24 cellular contexts compared by ENCODE assay signal in the genomic region with DNA sequence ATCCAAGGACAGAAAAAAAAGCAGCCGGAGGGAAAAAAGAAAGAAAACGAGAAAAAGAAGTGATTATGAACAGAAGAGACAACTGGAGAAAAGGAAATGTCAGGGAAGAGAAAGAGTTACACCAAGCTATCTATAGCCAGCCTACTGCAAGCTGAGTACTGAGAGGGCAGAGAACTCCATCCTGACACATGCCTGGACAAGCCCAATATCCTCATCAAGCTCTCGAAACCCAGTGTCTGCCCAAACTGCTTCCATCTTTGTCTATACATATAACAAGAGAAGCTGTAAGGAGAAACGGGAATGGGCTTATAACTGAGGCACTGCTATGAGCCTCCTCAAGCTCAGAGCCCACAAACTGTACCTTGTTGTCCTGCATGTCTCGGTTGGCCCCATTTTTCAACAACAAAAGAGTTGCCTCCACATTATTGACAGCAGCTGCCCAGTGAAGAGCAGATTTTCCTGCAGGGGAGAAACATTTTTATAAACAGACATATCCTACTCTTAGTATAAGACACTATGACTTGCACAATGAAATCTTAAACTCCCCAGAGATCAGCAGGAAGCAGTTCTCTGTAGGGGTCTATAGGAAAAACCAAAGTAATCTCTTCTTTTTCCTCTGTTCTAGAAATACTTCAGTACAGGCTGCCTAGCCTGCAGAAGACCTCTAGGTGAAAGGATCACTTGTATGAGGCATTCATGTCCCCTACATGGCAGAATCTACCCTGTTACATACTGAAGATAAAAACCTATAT. TPM values are rescaled to one million over a fixed set of nuclear protein-coding genes. Genes with fewer than 3 reads are reported as not detected.
DNase-seq lines count a peak whose midpoint lies in the region; ATAC-seq and TF ChIP-seq lines count a peak whose summit lies in the region.
"Had no signal": no experiment of that assay in that cellular context is flagged by ENCODE, and none has a peak within 500 bp of the region (broad histone marks: within the 10 kb centered on the region; RNA-seq: fewer than 3 reads in every experiment).

No MANE protein-coding gene starts in this region.

- peaks cover 0 to 1% (median 0%) of the 10 kb centered on the region in 7 donors for H3K9me3 Mint-ChIP-seq in CD4-positive, CD25-positive, alpha-beta regulatory T cell
- H3K9me3 Mint-ChIP-seq in activated T-helper 1 cell treated with anti-CD3 and anti-CD28 coated beads, Interleukin-12 subunit alpha, Interleukin-12 subunit beta, Interleukin-2, Interleukin-4 antibody, amounts not matched to agents 30 ng/mL and 10 ng/mL and 1 ng/mL, durations not matched to agents 14 hours and 24 hours and 36 hours = no peaks in the 10 kb centered on the region
- no peaks in the 10 kb centered on the region for H3K9me3 Mint-ChIP-seq in type B pancreatic cell

- H3K4me1 ChIP-seq in CD4-positive, CD25-positive, alpha-beta regulatory T cell (ENCODE audit: control insufficient read depth, insufficient read depth, low read length, poor library complexity, severe bottlenecking) = no peaks in the 10 kb centered on the region
- peaks cover 7% of the 10 kb centered on the region for H3K4me1 ChIP-seq in foreskin keratinocyte
- H3K4me1 ChIP-seq: esophagus muscularis mucosa, stomach, upper lobe of right lung had no signal

- H3K27me3 ChIP-seq in CD4-positive, CD25-positive, alpha-beta regulatory T cell (ENCODE audit: control insufficient read depth, insufficient read depth, low read length) = no peaks in the 10 kb centered on the region
- H3K27me3 ChIP-seq in foreskin keratinocyte = no peaks in the 10 kb centered on the region
- H3K27me3 ChIP-seq: brain microvascular endothelial cell, esophagus muscularis mucosa, stomach, upper lobe of right lung had no signal

- peak overlapping the region in 2 of 3 donors; percentile 5 to 17 for H3K27ac Mint-ChIP-seq in CD4-positive, CD25-positive, alpha-beta regulatory T cell
- peak overlapping the region; percentile 8 for H3K27ac Mint-ChIP-seq in activated T-helper 1 cell treated with anti-CD3 and anti-CD28 coated beads, Interleukin-12 subunit alpha, Interleukin-12 subunit beta, Interleukin-2, Interleukin-4 antibody, amounts not matched to agents 30 ng/mL and 10 ng/mL and 1 ng/mL, durations not matched to agents 14 hours and 24 hours and 36 hours
- H3K27ac Mint-ChIP-seq in type B pancreatic cell = no peak overlapping the region
- H3K27ac Mint-ChIP-seq: progenitor cell of endocrine pancreas had no signal

- H3K36me3 Mint-ChIP-seq in CD4-positive, CD25-positive, alpha-beta regulatory T cell = peaks cover 82% of the 10 kb centered on the region
- H3K36me3 Mint-ChIP-seq in activated T-helper 1 cell treated with anti-CD3 and anti-CD28 coated beads, Interleukin-12 subunit alpha, Interleukin-12 subunit beta, Interleukin-2, Interleukin-4 antibody, amounts not matched to agents 30 ng/mL and 10 ng/mL and 1 ng/mL, durations not matched to agents 14 hours and 24 hours and 36 hours (ENCODE audit: low read depth) = peaks cover 69% of the 10 kb centered on the region
- peaks cover 74% of the 10 kb centered on the region for H3K36me3 Mint-ChIP-seq in type B pancreatic cell

- H3K4me3 ChIP-seq in CD4-positive, CD25-positive, alpha-beta regulatory T cell (ENCODE audit: low read depth, low read length) = no peak overlapping the region
- H3K4me3 ChIP-seq: esophagus muscularis mucosa, stomach, upper lobe of right lung had no signal

- no peak for ATAC-seq in CD4-positive, CD25-positive, alpha-beta regulatory T cell (ENCODE audit: low read depth in 2 of 2)
- ATAC-seq in foreskin keratinocyte = peak; percentile 54
- ATAC-seq: left colon, PC-3, upper lobe of right lung had no signal

- no peaks in the 10 kb centered on the region for H3K4me1 Mint-ChIP-seq in CD4-positive, CD25-positive, alpha-beta regulatory T cell
- H3K4me1 Mint-ChIP-seq in activated T-helper 1 cell treated with anti-CD3 and anti-CD28 coated beads, Interleukin-12 subunit alpha, Interleukin-12 subunit beta, Interleukin-2, Interleukin-4 antibody, amounts not matched to agents 30 ng/mL and 10 ng/mL and 1 ng/mL, durations not matched to agents 14 hours and 24 hours and 36 hours (ENCODE audit: low read depth) = no peaks in the 10 kb centered on the region
- peaks cover 4% of the 10 kb centered on the region for H3K4me1 Mint-ChIP-seq in type B pancreatic cell (ENCODE audit: unreplicated experiment)

- H3K27me3 Mint-ChIP-seq in CD4-positive, CD25-positive, alpha-beta regulatory T cell = no peaks in the 10 kb centered on the region
- no peaks in the 10 kb centered on the region for H3K27me3 Mint-ChIP-seq in activated T-helper 1 cell treated with anti-CD3 and anti-CD28 coated beads, Interleukin-12 subunit alpha, Interleukin-12 subunit beta, Interleukin-2, Interleukin-4 antibody, amounts not matched to agents 30 ng/mL and 10 ng/mL and 1 ng/mL, durations not matched to agents 14 hours and 24 hours and 36 hours (ENCODE audit: insufficient read depth)
- H3K27me3 Mint-ChIP-seq in type B pancreatic cell = no peaks in the 10 kb centered on the region

- intact Hi-C loops in activated T-helper 1 cell treated with anti-CD3 and anti-CD28 coated beads, Interleukin-12 subunit alpha, Interleukin-12 subunit beta, Interleukin-2, Interleukin-4 antibody, amounts not matched to agents 30 ng/mL and 10 ng/mL and 1 ng/mL, durations not matched to agents 14 hours and 24 hours and 36 hours (cut with micrococcal nuclease) = no loop called here

- H3K4me3 Mint-ChIP-seq in CD4-positive, CD25-positive, alpha-beta regulatory T cell = no peak overlapping the region
- no peak overlapping the region for H3K4me3 Mint-ChIP-seq in activated T-helper 1 cell treated with anti-CD3 and anti-CD28 coated beads, Interleukin-12 subunit alpha, Interleukin-12 subunit beta, Interleukin-2, Interleukin-4 antibody, amounts not matched to agents 30 ng/mL and 10 ng/mL and 1 ng/mL, durations not matched to agents 14 hours and 24 hours and 36 hours
- no peak overlapping the region for H3K4me3 Mint-ChIP-seq in type B pancreatic cell

- no peak for TF ChIP-seq CTCF in foreskin keratinocyte (conservative IDR thresholded peaks at IDR 0.05)
- no peak for TF ChIP-seq CTCF in type B pancreatic cell (conservative IDR thresholded peaks at IDR 0.05)

- no peak overlapping the region for H3K27ac ChIP-seq in CD4-positive, CD25-positive, alpha-beta regulatory T cell (ENCODE audit: insufficient read depth, low read length, poor library complexity, severe bottlenecking)
- no peak overlapping the region for H3K27ac ChIP-seq in foreskin keratinocyte
- H3K27ac ChIP-seq: 22Rv1, brain microvascular endothelial cell, esophagus muscularis mucosa, stomach, upper lobe of right lung had no signal

- no peaks in the 10 kb centered on the region for H3K9me3 ChIP-seq in CD4-positive, CD25-positive, alpha-beta regulatory T cell (ENCODE audit: control insufficient read depth in 2 of 2, low read length in 2 of 2)
- H3K9me3 ChIP-seq: esophagus muscularis mucosa, stomach, upper lobe of right lung had no signal

- peak; percentile 5 for DNase-seq in NCI-H2171 treated with DMSO at 0.1 percent for 48 hours (lab: John Stamatoyannopoulos, UW)
- DNase-seq in NCI-H2171 (lab: John Stamatoyannopoulos, UW) = no peak
- no peak for DNase-seq in CD4-positive, CD25-positive, alpha-beta regulatory T cell
- DNase-seq in activated T-helper 1 cell treated with anti-CD3 and anti-CD28 coated beads, Interleukin-12 subunit alpha, Interleukin-12 subunit beta, Interleukin-2, Interleukin-4 antibody, amounts not matched to agents 30 ng/mL and 10 ng/mL and 1 ng/mL, durations not matched to agents 14 hours and 24 hours and 36 hours (ENCODE audit: low spot score) = no peak
- DNase-seq in foreskin keratinocyte = peak in 1 of 2 donors; percentile 53
- no peak for DNase-seq in GF-D8 (lab: John Stamatoyannopoulos, UW)
- DNase-seq in type B pancreatic cell (ENCODE audit: extremely low spot score, unreplicated experiment) = no peak
- DNase-seq in UCSD-AML1 (lab: John Stamatoyannopoulos, UW; ENCODE audit: unreplicated experiment) = no peak
- DNase-seq: brain microvascular endothelial cell, left colon, NCI-H748 treated with DMSO at 0.1 percent for 48 hours, PC-3, SHP77 treated with DMSO at 0.1 percent for 48 hours, stomach, upper lobe of right lung had no signal

- H3K36me3 ChIP-seq in CD4-positive, CD25-positive, alpha-beta regulatory T cell (ENCODE audit: control insufficient read depth, insufficient read depth, low read length) = peaks cover 78% of the 10 kb centered on the region

RNA-seq across cellular contexts. Expression of a gene that starts 21.2 kb away (rescaled TPM):
- total RNA-seq in CD4-positive, CD25-positive, alpha-beta regulatory T cell = not detected
- polyA plus RNA-seq in CD4-positive, CD25-positive, alpha-beta regulatory T cell = not detected
- total RNA-seq in activated T-helper 1 cell treated with anti-CD3 and anti-CD28 coated beads, Interleukin-12 subunit alpha, Interleukin-12 subunit beta, Interleukin-2, Interleukin-4 antibody, amounts not matched to agents 30 ng/mL and 10 ng/mL and 1 ng/mL, durations not matched to agents 14 hours and 24 hours and 36 hours = not detected in 2 replicates
- not detected in 2 replicates for total RNA-seq in foreskin keratinocyte
- not detected in 2 replicates for polyA plus RNA-seq in foreskin keratinocyte
- not detected in 2 replicates for total RNA-seq in type B pancreatic cell (ENCODE audit: low replicate concordance)
- total RNA-seq: dermis microvascular lymphatic vessel endothelial cell; esophagus muscularis mucosa; G401; H4; left colon; PC-3; progenitor cell of endocrine pancreas; stomach; T-helper 1 cell treated with Interleukin-12 subunit alpha and Interleukin-12 subunit beta and Interleukin-4 antibody, amounts not matched to agents 30 ng/mL and 1 ng/mL, for 36 hours; upper lobe of right lung had no signal
- polyA plus RNA-seq: BJ, neural cell, stomach had no signal
